Comparison of ENCODE assay signal across 8 cellular contexts in genomic region chr7:5665106-5666025, GRCh38.
DNase-seq lines count a peak whose midpoint lies in the region; ATAC-seq and TF ChIP-seq lines count a peak whose summit lies in the region.

No MANE protein-coding gene starts in this region.

- no peak overlapping the region for H4K91ac ChIP-seq in neuronal stem cell (ENCODE audit: low read depth, low read length, poor library complexity)

- no peak overlapping the region for H2BK120ac ChIP-seq in neuronal stem cell (ENCODE audit: low read depth, low read length)

- H2AK5ac ChIP-seq in neuronal stem cell (ENCODE audit: low read depth, low read length): no peak overlapping the region

- no peak for ATAC-seq in GM21619 (IDR thresholded peaks at IDR 0.05; ENCODE audit: unreplicated experiment)

- intact Hi-C loops in PC-9 (cut with micrococcal nuclease; ENCODE audit: unreplicated experiment): loop anchor here (1.0 to 2.0 kb wide), 3 partner anchors 39 to 171 kb away; no protein-coding TSS in a partner anchor
- intact Hi-C loops in activated T-helper 1 cell treated with anti-CD3 and anti-CD28 coated beads, Interleukin-12 subunit alpha, Interleukin-12 subunit beta, Interleukin-2, Interleukin-4 antibody, amounts not matched to agents 30 ng/mL and 10 ng/mL and 1 ng/mL, durations not matched to agents 14 hours and 24 hours and 36 hours (cut with micrococcal nuclease): loop anchor here (1.0 to 2.0 kb wide), 3 partner anchors 23 to 171 kb away; no protein-coding TSS in a partner anchor

- peaks cover 3% of the 10 kb centered on the region; the same call in 1 of the 2 replicates for H4K20me1 ChIP-seq in PC-9 (ENCODE audit: insufficient read depth)

- no peak overlapping the region for H3K9ac ChIP-seq in neuronal stem cell (ENCODE audit: low read depth, low read length, poor library complexity)

- POLR2A ChIA-PET in PC-9 (lab: Charles Lee; ENCODE audit: unreplicated experiment): interaction anchor here (0.5 to 1.1 kb wide), 6 partner anchors 19 to 691 kb away, joined by 3 to 11 read pairs (median 4); no protein-coding TSS in a partner anchor

- no CpG with 5 or more reads among the region's 18 CpGs for WGBS in neuronal stem cell (ENCODE audit: extremely low coverage in 2 of 2, insufficient read length in 2 of 2, insufficient replicate concordance in 1 of 2), 2 donors
- 70% methylated on average over 18 of the region's 18 CpGs for WGBS in suprapubic skin

- H2AFZ ChIP-seq in PC-9 (no peak overlapping the region), neuronal stem cell (ENCODE audit: low read length) (no peak overlapping the region)

- H3K4me1 ChIP-seq in PC-9 (replicated peaks; ENCODE audit: insufficient read depth) (no peaks in the 10 kb centered on the region), neuronal stem cell (ENCODE audit: control insufficient read depth in 2 of 2, insufficient read depth in 1 of 2, low read depth in 1 of 2, low read length in 2 of 2) (peaks cover 0 to 7% of the 10 kb centered on the region in 2 donors), suprapubic skin (peaks cover 17% of the 10 kb centered on the region)

- DNase-seq in Daoy (ENCODE audit: low read depth): peak; percentile 81
- DNase-seq in Kasumi-1 (lab: John Stamatoyannopoulos, UW): peak; percentile 36 to 68
- DNase-seq in PC-9: peak; percentile 65 to 82
- peak; percentile 59 for DNase-seq in activated T-helper 1 cell treated with anti-CD3 and anti-CD28 coated beads, Interleukin-12 subunit alpha, Interleukin-12 subunit beta, Interleukin-2, Interleukin-4 antibody, amounts not matched to agents 30 ng/mL and 10 ng/mL and 1 ng/mL, durations not matched to agents 14 hours and 24 hours and 36 hours (ENCODE audit: low spot score)
- peak; percentile 86 for DNase-seq in fibroblast of the aortic adventitia (ENCODE audit: low read depth)
- DNase-seq in neuronal stem cell (ENCODE audit: low spot score): peak; percentile 84
- peak; percentile 83 for DNase-seq in suprapubic skin (ENCODE audit: low spot score in 2 of 2)

- no peaks in the 10 kb centered on the region for H3K9me2 ChIP-seq in PC-9 (ENCODE audit: insufficient read depth)

- H4K8ac ChIP-seq in neuronal stem cell (ENCODE audit: low read depth, low read length): no peak overlapping the region

- no peaks in the 10 kb centered on the region for H3K9me3 Mint-ChIP-seq in activated T-helper 1 cell treated with anti-CD3 and anti-CD28 coated beads, Interleukin-12 subunit alpha, Interleukin-12 subunit beta, Interleukin-2, Interleukin-4 antibody, amounts not matched to agents 30 ng/mL and 10 ng/mL and 1 ng/mL, durations not matched to agents 14 hours and 24 hours and 36 hours

- H3K23ac ChIP-seq in neuronal stem cell (ENCODE audit: low read depth, low read length, poor library complexity): no peak overlapping the region

- no peak overlapping the region for H2BK5ac ChIP-seq in neuronal stem cell (ENCODE audit: low read length)

- H3K27me3 ChIP-seq in PC-9 (ENCODE audit: insufficient read depth, low read depth) (no peaks in the 10 kb centered on the region), neuronal stem cell (ENCODE audit: control insufficient read depth in 3 of 3, insufficient read depth in 3 of 3, low read depth in 1 of 3, low read length in 3 of 3) (no peaks in the 10 kb centered on the region), suprapubic skin (no peaks in the 10 kb centered on the region)

- H3K27ac ChIP-seq in PC-9: no peak overlapping the region
- H3K27ac ChIP-seq in neuronal stem cell (replicated peaks; ENCODE audit: low read length): no peak overlapping the region
- no peak overlapping the region for H3K27ac ChIP-seq in suprapubic skin

- H3K27me3 Mint-ChIP-seq in activated T-helper 1 cell treated with anti-CD3 and anti-CD28 coated beads, Interleukin-12 subunit alpha, Interleukin-12 subunit beta, Interleukin-2, Interleukin-4 antibody, amounts not matched to agents 30 ng/mL and 10 ng/mL and 1 ng/mL, durations not matched to agents 14 hours and 24 hours and 36 hours (ENCODE audit: insufficient read depth): no peaks in the 10 kb centered on the region

- H3K4me1 Mint-ChIP-seq in activated T-helper 1 cell treated with anti-CD3 and anti-CD28 coated beads, Interleukin-12 subunit alpha, Interleukin-12 subunit beta, Interleukin-2, Interleukin-4 antibody, amounts not matched to agents 30 ng/mL and 10 ng/mL and 1 ng/mL, durations not matched to agents 14 hours and 24 hours and 36 hours (ENCODE audit: low read depth): peaks cover 23% of the 10 kb centered on the region

- no peak for TF ChIP-seq POLR2A in suprapubic skin (IDR thresholded peaks at IDR 0.05)

- BruUV-seq in PC-9 (replicated peaks; lab: Mats Ljungman, UMichigan): no TSS peak

- CTCF ChIA-PET in PC-9 (lab: Charles Lee): interaction anchor here (0.6 to 2.8 kb wide), 9 partner anchors 12 to 425 kb away, joined by 3 to 20 read pairs (median 5); no protein-coding TSS in a partner anchor

- H2BK12ac ChIP-seq in neuronal stem cell (ENCODE audit: low read length): no peak overlapping the region

- no peak overlapping the region for H3K14ac ChIP-seq in neuronal stem cell (ENCODE audit: low read length)

- no peaks in the 10 kb centered on the region for H3K79me1 ChIP-seq in neuronal stem cell (ENCODE audit: low read depth, low read length)

- no peak overlapping the region for H3K4me3 Mint-ChIP-seq in activated T-helper 1 cell treated with anti-CD3 and anti-CD28 coated beads, Interleukin-12 subunit alpha, Interleukin-12 subunit beta, Interleukin-2, Interleukin-4 antibody, amounts not matched to agents 30 ng/mL and 10 ng/mL and 1 ng/mL, durations not matched to agents 14 hours and 24 hours and 36 hours

- H3K36me3 Mint-ChIP-seq in activated T-helper 1 cell treated with anti-CD3 and anti-CD28 coated beads, Interleukin-12 subunit alpha, Interleukin-12 subunit beta, Interleukin-2, Interleukin-4 antibody, amounts not matched to agents 30 ng/mL and 10 ng/mL and 1 ng/mL, durations not matched to agents 14 hours and 24 hours and 36 hours (ENCODE audit: low read depth): peaks cover 6% of the 10 kb centered on the region

- no peak overlapping the region for H3K27ac Mint-ChIP-seq in activated T-helper 1 cell treated with anti-CD3 and anti-CD28 coated beads, Interleukin-12 subunit alpha, Interleukin-12 subunit beta, Interleukin-2, Interleukin-4 antibody, amounts not matched to agents 30 ng/mL and 10 ng/mL and 1 ng/mL, durations not matched to agents 14 hours and 24 hours and 36 hours

- H3K4me2 ChIP-seq in PC-9 (no peak overlapping the region), neuronal stem cell (ENCODE audit: insufficient read depth, low read length, poor library complexity, severe bottlenecking) (no peak overlapping the region)

- no peaks in the 10 kb centered on the region for H3K79me2 ChIP-seq in PC-9 (ENCODE audit: low read depth)

- no peak for TF ChIP-seq EP300 in suprapubic skin (IDR thresholded peaks at IDR 0.05)

- TF ChIP-seq CTCF in PC-9 (conservative IDR thresholded peaks at IDR 0.05): peak; percentile 92
- TF ChIP-seq CTCF in fibroblast of the aortic adventitia (IDR thresholded peaks at IDR 0.05; ENCODE audit: insufficient read depth, low read length): peak; percentile 82
- peak; percentile 82 to 94 for TF ChIP-seq CTCF in suprapubic skin (IDR thresholded peaks at IDR 0.05)

- no peaks in the 10 kb centered on the region for H3K9me3 ChIP-seq in PC-9 (ENCODE audit: insufficient read depth, low read depth)
- H3K9me3 ChIP-seq in neuronal stem cell (replicated peaks in 1 of 2; ENCODE audit: control insufficient read depth in 2 of 2, insufficient read depth in 1 of 2, low read depth in 1 of 2, low read length in 2 of 2): peaks cover 0 to 2% of the 10 kb centered on the region in 2 donors
- H3K9me3 ChIP-seq in suprapubic skin: no peaks in the 10 kb centered on the region

- H3F3A ChIP-seq in PC-9 (ENCODE audit: insufficient read depth, low read depth): peaks cover 11% of the 10 kb centered on the region

- no peak overlapping the region for H3K4ac ChIP-seq in neuronal stem cell (ENCODE audit: low read length)

- H2BK15ac ChIP-seq in neuronal stem cell (ENCODE audit: low read length): no peak overlapping the region

- H3K18ac ChIP-seq in neuronal stem cell (ENCODE audit: low read length): no peak overlapping the region

- H3K36me3 ChIP-seq in PC-9 (ENCODE audit: low read depth): no peaks in the 10 kb centered on the region
- peaks cover 4 to 32% of the 10 kb centered on the region in 2 donors for H3K36me3 ChIP-seq in neuronal stem cell (replicated peaks in 1 of 2; ENCODE audit: control insufficient read depth in 2 of 2, insufficient read depth in 2 of 2, low read length in 2 of 2)
- peaks cover 18% of the 10 kb centered on the region for H3K36me3 ChIP-seq in suprapubic skin

- H3K4me3 ChIP-seq in PC-9 (no peak overlapping the region), fibroblast of the aortic adventitia (ENCODE audit: low read depth, low read length) (no peak overlapping the region), neuronal stem cell (ENCODE audit: low read length in 2 of 2) (no peak overlapping the region), suprapubic skin (no peak overlapping the region)
